11 cellular contexts compared by ENCODE assay signal in genomic region chr2:43127941-43128561, GRCh38.
DNase-seq lines count a peak whose midpoint lies in the region; ATAC-seq and TF ChIP-seq lines count a peak whose summit lies in the region.
"Had no signal": no experiment of that assay in that cellular context is flagged by ENCODE, and none has a peak within 500 bp of the region (broad histone marks: within the 10 kb centered on the region; RNA-seq: fewer than 3 reads in every experiment).

No MANE protein-coding gene starts in this region.

- no peaks in the 10 kb centered on the region for H3K9me3 Mint-ChIP-seq in CD4-positive, CD25-positive, alpha-beta regulatory T cell
- H3K9me3 Mint-ChIP-seq in IgD-negative memory B cell (no peaks in the 10 kb centered on the region), neural progenitor cell (no peaks in the 10 kb centered on the region)
- H3K9me3 Mint-ChIP-seq: HFFc6 had no signal

- H3K27ac ChIP-seq in CD4-positive, CD25-positive, alpha-beta regulatory T cell (ENCODE audit: insufficient read depth, low read length, poor library complexity, severe bottlenecking): peak overlapping the region; percentile 38
- H3K27ac ChIP-seq in cingulate gyrus (ENCODE audit: low read depth, low read length) (peak overlapping the region; percentile 24), neural progenitor cell (no peak overlapping the region), testis (peak overlapping the region in 1 of 2 donors; percentile 4)

- TF ChIP-seq POLR2A in testis (IDR thresholded peaks at IDR 0.05): no peak

- peak overlapping the region; percentile 12 to 84 (median 54) for H3K4me3 Mint-ChIP-seq in CD4-positive, CD25-positive, alpha-beta regulatory T cell
- peak overlapping the region in 3 of 4 donors; percentile 7 to 77 (median 27) for H3K4me3 Mint-ChIP-seq in IgD-negative memory B cell
- no peak overlapping the region for H3K4me3 Mint-ChIP-seq in neural progenitor cell
- H3K4me3 Mint-ChIP-seq: HFFc6 had no signal

- TF ChIP-seq CTCF in neural progenitor cell (IDR thresholded peaks at IDR 0.05) (no peak), testis (IDR thresholded peaks at IDR 0.05) (no peak)

- no peaks in the 10 kb centered on the region for H3K36me3 ChIP-seq in CD4-positive, CD25-positive, alpha-beta regulatory T cell (ENCODE audit: control insufficient read depth, insufficient read depth, low read length)
- H3K36me3 ChIP-seq in neural progenitor cell (no peaks in the 10 kb centered on the region), testis (ENCODE audit: low read depth, missing control alignments) (no peaks in the 10 kb centered on the region)

- 91% methylated on average over 8 of the region's 8 CpGs for WGBS in testis, 2 donors

- no peak overlapping the region for H3K4me2 ChIP-seq in neural progenitor cell

- no peaks in the 10 kb centered on the region for H3K27me3 ChIP-seq in CD4-positive, CD25-positive, alpha-beta regulatory T cell (ENCODE audit: control insufficient read depth, insufficient read depth, low read length)
- H3K27me3 ChIP-seq in neural progenitor cell (no peaks in the 10 kb centered on the region), testis (no peaks in the 10 kb centered on the region)

- H4K20me1 ChIP-seq in neural progenitor cell (ENCODE audit: low read depth): no peaks in the 10 kb centered on the region

- H3K9me3 ChIP-seq in CD4-positive, CD25-positive, alpha-beta regulatory T cell (ENCODE audit: control insufficient read depth in 2 of 2, low read length in 2 of 2): no peaks in the 10 kb centered on the region
- H3K9me3 ChIP-seq in neural progenitor cell (ENCODE audit: low read depth): no peaks in the 10 kb centered on the region
- no peaks in the 10 kb centered on the region for H3K9me3 ChIP-seq in testis

- H3K27ac Mint-ChIP-seq in CD4-positive, CD25-positive, alpha-beta regulatory T cell: peak overlapping the region; percentile 99 to 100 (median 99)
- H3K27ac Mint-ChIP-seq in IgD-negative memory B cell (peak overlapping the region; percentile 79 to 97 (median 94)), neural progenitor cell (peak overlapping the region; percentile 12)
- H3K27ac Mint-ChIP-seq: HFFc6 had no signal

- peaks cover 59% of the 10 kb centered on the region for H3K4me1 ChIP-seq in CD4-positive, CD25-positive, alpha-beta regulatory T cell (ENCODE audit: control insufficient read depth, insufficient read depth, low read length, poor library complexity, severe bottlenecking)
- H3K4me1 ChIP-seq in neural progenitor cell (peaks cover 12% of the 10 kb centered on the region), testis (peaks cover 24% of the 10 kb centered on the region)

- intact Hi-C loops in testis (cut with DNase I; ENCODE audit: low total_unique reads): no loop called here

- H3K27me3 Mint-ChIP-seq in CD4-positive, CD25-positive, alpha-beta regulatory T cell: peaks cover 8% of the 10 kb centered on the region
- H3K27me3 Mint-ChIP-seq in IgD-negative memory B cell: peaks cover 1% of the 10 kb centered on the region
- H3K27me3 Mint-ChIP-seq in neural progenitor cell (ENCODE audit: insufficient read depth, low read depth): peaks cover 11% of the 10 kb centered on the region

- no peak overlapping the region for H2AFZ ChIP-seq in neural progenitor cell (replicated peaks)

- no peak overlapping the region for H3K9ac ChIP-seq in neural progenitor cell

- ATAC-seq in CD4-positive, CD25-positive, alpha-beta regulatory T cell (ENCODE audit: low read depth in 2 of 2): no peak
- no peak for ATAC-seq in GM21619 (IDR thresholded peaks at IDR 0.05; ENCODE audit: unreplicated experiment)

- H3K36me3 Mint-ChIP-seq in CD4-positive, CD25-positive, alpha-beta regulatory T cell: no peaks in the 10 kb centered on the region
- H3K36me3 Mint-ChIP-seq in IgD-negative memory B cell (no peaks in the 10 kb centered on the region), neural progenitor cell (no peaks in the 10 kb centered on the region)

- H3K79me2 ChIP-seq in neural progenitor cell (ENCODE audit: low read depth): no peaks in the 10 kb centered on the region

- H3K4me3 ChIP-seq in CD4-positive, CD25-positive, alpha-beta regulatory T cell (ENCODE audit: low read depth, low read length): no peak overlapping the region
- H3K4me3 ChIP-seq in neural progenitor cell: no peak overlapping the region
- no peak overlapping the region for H3K4me3 ChIP-seq in testis

- no peak for DNase-seq in CD4-positive, CD25-positive, alpha-beta regulatory T cell
- DNase-seq in neural progenitor cell (ENCODE audit: low spot score) (no peak), SW480 (ENCODE audit: low spot score) (no peak), testis (no peak)
- DNase-seq in stimulated activated CD4-positive, alpha-beta T cell treated with anti-CD3 and anti-CD28 coated beads, Interleukin-2, amount 100 ng/mL, for 24 hours: no peak
- DNase-seq: COR-L47, HFFc6, NCI-H345 had no signal

- peaks cover 25 to 73% (median 49%) of the 10 kb centered on the region in 4 donors for H3K4me1 Mint-ChIP-seq in CD4-positive, CD25-positive, alpha-beta regulatory T cell
- H3K4me1 Mint-ChIP-seq in IgD-negative memory B cell (peaks cover 44 to 72% (median 61%) of the 10 kb centered on the region in 3 donors), neural progenitor cell (peaks cover 46% of the 10 kb centered on the region)

- H3F3A ChIP-seq in neural progenitor cell (ENCODE audit: low read depth): no peaks in the 10 kb centered on the region

Comparison
In these comparisons a context has a peak if more than half of its experiments do, and no peak if none do; other contexts are left out.
1. H3K27ac Mint-ChIP-seq: peak in every context shown above with its lines; median percentile 99 in CD4-positive, CD25-positive, alpha-beta regulatory T cell; 94 in IgD-negative memory B cell; 12 in neural progenitor cell.